Comparison of ENCODE assay signal across 12 cellular contexts in the genomic region with DNA sequence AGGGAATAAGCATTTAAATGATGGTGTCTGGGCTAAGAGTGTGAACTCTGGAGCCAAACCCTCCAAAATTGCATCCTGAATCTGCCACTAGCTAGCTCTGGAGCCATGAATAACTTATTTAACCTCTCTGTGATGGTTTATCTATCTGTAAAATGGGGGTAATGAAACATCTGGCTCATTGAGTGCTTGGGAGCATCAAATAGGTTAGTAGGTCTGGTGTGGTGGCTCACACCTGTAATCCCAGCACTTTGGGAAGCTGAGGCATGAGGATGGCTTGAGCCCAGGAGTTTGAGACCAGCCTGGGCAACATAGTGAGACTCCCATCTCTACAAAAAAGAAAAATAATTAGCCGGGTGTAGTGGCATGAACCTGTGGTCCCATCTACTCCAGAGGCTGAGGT. TPM values are rescaled to one million over a fixed set of nuclear protein-coding genes. Genes with fewer than 3 reads are reported as not detected.
DNase-seq lines count a peak whose midpoint lies in the region; ATAC-seq and TF ChIP-seq lines count a peak whose summit lies in the region.
"Had no signal": no experiment of that assay in that cellular context is flagged by ENCODE, and none has a peak within 500 bp of the region (broad histone marks: within the 10 kb centered on the region; RNA-seq: fewer than 3 reads in every experiment).

No MANE protein-coding gene starts in this region.

- no peak overlapping the region for H3K4me3 ChIP-seq in GM23248
- no peak overlapping the region for H3K4me3 ChIP-seq in lower lobe of right lung
- no peak overlapping the region for H3K4me3 ChIP-seq in skin epidermis

- DNase-seq in GM23248 = no peak
- DNase-seq in lower lobe of right lung = no peak
- DNase-seq in SW 1271 (lab: John Stamatoyannopoulos, UW) = no peak
- no peak for DNase-seq in cortex of kidney (lab: John Stamatoyannopoulos, UW)
- DNase-seq: activated CD8-positive, alpha-beta T cell treated with anti-CD3 and anti-CD28 coated beads for 36 hours; NCI-H1092; SIG-M5; stimulated activated naive B cell treated with anti-CD40 and anti-IgM and Interleukin-4, amounts not matched to agents 10 μg/mL and 1 μg/mL and 100 μg/mL, for 72 hours had no signal

- H3K9me3 ChIP-seq in GM23248 (ENCODE audit: low read depth) (no peaks in the 10 kb centered on the region), lower lobe of right lung (no peaks in the 10 kb centered on the region)

- H3K9ac ChIP-seq in GM23248 = peak overlapping the region; percentile 73

- no peak for TF ChIP-seq CTCF in lower lobe of right lung (IDR thresholded peaks at IDR 0.05)

- no peaks in the 10 kb centered on the region for H3K27me3 ChIP-seq in GM23248 (replicated peaks; ENCODE audit: insufficient read depth)
- no peaks in the 10 kb centered on the region for H3K27me3 ChIP-seq in lower lobe of right lung (ENCODE audit: low read depth)

- H3F3A ChIP-seq in GM23248 (ENCODE audit: insufficient read depth) = peaks cover 23% of the 10 kb centered on the region; the same call in 1 of the 2 replicates

- H3K36me3 ChIP-seq in GM23248 (ENCODE audit: low read depth) = peaks cover 3% of the 10 kb centered on the region; the same call in 1 of the 2 replicates
- H3K36me3 ChIP-seq in lower lobe of right lung = peaks cover 15% of the 10 kb centered on the region

- H3K4me2 ChIP-seq in GM23248 (ENCODE audit: unreplicated experiment) = peak overlapping the region; percentile 47

- 94 to 95% methylated on average over 1 of the region's 1 CpG for WGBS in GM23248 (ENCODE audit: low coverage in 1 of 2, low lambda C conversion rate in 2 of 2, missing lambda C conversion rate in 2 of 2), 2 experiments

- H4K20me1 ChIP-seq in GM23248 (ENCODE audit: insufficient read depth) = peaks cover 11% of the 10 kb centered on the region; the same call in 1 of the 2 replicates

- H2AFZ ChIP-seq in GM23248 = no peak overlapping the region

- intact Hi-C loops in lower lobe of right lung (cut with DNase I) = no loop called here

- in situ Hi-C loops in GM23248 (cut with MboI) = no loop called here

- peaks cover 98% of the 10 kb centered on the region for H3K79me2 ChIP-seq in GM23248 (ENCODE audit: insufficient read depth)

- H3K27ac ChIP-seq in GM23248 = peak overlapping the region; percentile 88
- peak overlapping the region; percentile 25 for H3K27ac ChIP-seq in angular gyrus (ENCODE audit: low read depth, low read length)
- H3K27ac ChIP-seq in lower lobe of right lung = peak overlapping the region; percentile 20
- H3K27ac ChIP-seq in skin epidermis = peak overlapping the region in 11 of 21 experiments; percentile 8 to 81 (median 37)

- H3K4me1 ChIP-seq in GM23248 (ENCODE audit: insufficient read depth) (peaks cover 26% of the 10 kb centered on the region), lower lobe of right lung (peaks cover 40% of the 10 kb centered on the region)

- H3K9me2 ChIP-seq in GM23248 (ENCODE audit: insufficient read depth) = no peaks in the 10 kb centered on the region

- ATAC-seq in lower lobe of right lung (no peak), GM21529 (IDR thresholded peaks at IDR 0.05; ENCODE audit: unreplicated experiment) (no peak), HG03442 (IDR thresholded peaks at IDR 0.05; ENCODE audit: unreplicated experiment) (no peak)
- ATAC-seq: activated CD8-positive, alpha-beta T cell treated with anti-CD3 and anti-CD28 coated beads for 36 hours had no signal

RNA-seq across cellular contexts. Expression of a gene that starts 42.8 kb away (rescaled TPM):
- 24.8 and 25.8 TPM in 2 replicates for total RNA-seq in GM23248 (2014; rRNA removed; shearing (Covaris generic))
- 14.7 and 14.8 TPM in 2 replicates for polyA plus RNA-seq in GM23248 (2016; fragmentation: Nextera tagmentation; extraction: Ambion mirVana)
- 38.0 TPM for total RNA-seq in lower lobe of right lung

Comparison
In these comparisons a context has a peak if more than half of its experiments do, and no peak if none do; other contexts are left out.
1. H3K27ac ChIP-seq: peak in every context shown above with its lines; median percentile 88 in GM23248; 37 in skin epidermis; 25 in angular gyrus; 20 in lower lobe of right lung.